In genomic region chr13:48477191-48477855, GRCh38 we compare ENCODE assay signal across 15 cellular contexts. TPM values are rescaled to one million over a fixed set of nuclear protein-coding genes. Genes with fewer than 3 reads are reported as not detected.
A peak's percentile ranks its signal among the peaks of the same experiment; 100 is the strongest.
DNase-seq lines count a peak whose midpoint lies in the region; ATAC-seq, FAIRE-seq and TF ChIP-seq lines count a peak whose summit lies in the region.
"Had no signal": no experiment of that assay in that cellular context is flagged by ENCODE, and none has a peak within 500 bp of the region (broad histone marks: within the 10 kb centered on the region; RNA-seq: fewer than 3 reads in every experiment).

No MANE protein-coding gene starts in this region.

- H3K9me3 Mint-ChIP-seq in chondrocyte (ENCODE audit: low read depth) (no peaks in the 10 kb centered on the region), natural killer cell (no peaks in the 10 kb centered on the region)
- H3K9me3 Mint-ChIP-seq: WTC11 had no signal

- peak; percentile 53 for ATAC-seq in GM18870 (IDR thresholded peaks at IDR 0.05; ENCODE audit: unreplicated experiment)
- ATAC-seq in HG02870 (IDR thresholded peaks at IDR 0.05; ENCODE audit: unreplicated experiment) = peak; percentile 50
- no peak for ATAC-seq in natural killer cell
- ATAC-seq in HG03135 (IDR thresholded peaks at IDR 0.05; ENCODE audit: unreplicated experiment) = no peak
- ATAC-seq in Right ventricle myocardium inferior = no peak
- ATAC-seq: mucosa of descending colon, WTC11 had no signal

- H3K4me1 Mint-ChIP-seq in chondrocyte (ENCODE audit: low read depth) (peaks cover 25% of the 10 kb centered on the region), natural killer cell (peaks cover 2 to 9% of the 10 kb centered on the region in 2 donors)
- H3K4me1 Mint-ChIP-seq: WTC11 had no signal

- H3K36me3 Mint-ChIP-seq in chondrocyte (ENCODE audit: low read depth) = peaks cover 10% of the 10 kb centered on the region
- peaks cover 8% of the 10 kb centered on the region for H3K36me3 Mint-ChIP-seq in natural killer cell
- H3K36me3 Mint-ChIP-seq: WTC11 had no signal

- no peaks in the 10 kb centered on the region for H3K27me3 Mint-ChIP-seq in chondrocyte (ENCODE audit: low read depth)
- no peaks in the 10 kb centered on the region for H3K27me3 Mint-ChIP-seq in natural killer cell (ENCODE audit: low read depth in 2 of 2)
- H3K27me3 Mint-ChIP-seq: activated naive CD8-positive, alpha-beta T cell had no signal

- H3K4me3 Mint-ChIP-seq in chondrocyte (ENCODE audit: unreplicated experiment) (no peak overlapping the region), natural killer cell (no peak overlapping the region)
- H3K4me3 Mint-ChIP-seq: activated naive CD8-positive, alpha-beta T cell; WTC11 had no signal

- DNase-seq in chondrocyte (ENCODE audit: low spot score) (no peak), natural killer cell (no peak), Right ventricle myocardium inferior (ENCODE audit: missing footprints) (no peak)
- DNase-seq in activated effector memory CD4-positive, alpha-beta T cell treated with anti-CD3 and anti-CD28 coated beads, Interleukin-2, amount 50 U/mL, for 16 hours = no peak
- DNase-seq: ACHN; Calu3; mucosa of descending colon; stimulated activated CD4-positive, alpha-beta T cell treated with anti-CD3 and anti-CD28 coated beads, Interleukin-12 subunit alpha, Interleukin-12 subunit beta, amount 100 ng/mL, for 4 hours had no signal

- H3K27ac Mint-ChIP-seq in chondrocyte (ENCODE audit: unreplicated experiment) = peak overlapping the region; percentile 58
- H3K27ac Mint-ChIP-seq in natural killer cell = no peak overlapping the region
- H3K27ac Mint-ChIP-seq: activated naive CD8-positive, alpha-beta T cell; WTC11 had no signal

- FAIRE-seq in A204.1 (lab: Jason Lieb, UNC) = peak; percentile 56
- FAIRE-seq: endothelial cell of umbilical vein had no signal

- intact Hi-C loops in natural killer cell (cut with micrococcal nuclease) (no loop called here), Right ventricle myocardium inferior (cut with DNase I) (no loop called here)

- no peak for TF ChIP-seq CTCF in chondrocyte (IDR thresholded peaks at IDR 0.05)
- no peak for TF ChIP-seq CTCF in natural killer cell (IDR thresholded peaks at IDR 0.05)

RNA-seq across cellular contexts. Expression of gene RCBTB2, which starts 55.6 kb away (rescaled TPM):
- 8.6 to 13.3 TPM (median 9.4 TPM) in 3 replicates for total RNA-seq in chondrocyte
- 10 to 100 TPM; 21.9 to 27.1 (median 24.2) TPM for total RNA-seq in natural killer cell
- total RNA-seq in Right ventricle myocardium inferior = 16.4 TPM

Comparison
In these comparisons a context has a peak if more than half of its experiments do, and no peak if none do; other contexts are left out.
1. ATAC-seq: peak in GM18870 (single experiment) and HG02870 (single experiment); none in natural killer cell (0 of 3), HG03135 (single experiment) and Right ventricle myocardium inferior (single experiment).